Comparison of ENCODE assay signal across 8 cellular contexts in the genomic region with DNA sequence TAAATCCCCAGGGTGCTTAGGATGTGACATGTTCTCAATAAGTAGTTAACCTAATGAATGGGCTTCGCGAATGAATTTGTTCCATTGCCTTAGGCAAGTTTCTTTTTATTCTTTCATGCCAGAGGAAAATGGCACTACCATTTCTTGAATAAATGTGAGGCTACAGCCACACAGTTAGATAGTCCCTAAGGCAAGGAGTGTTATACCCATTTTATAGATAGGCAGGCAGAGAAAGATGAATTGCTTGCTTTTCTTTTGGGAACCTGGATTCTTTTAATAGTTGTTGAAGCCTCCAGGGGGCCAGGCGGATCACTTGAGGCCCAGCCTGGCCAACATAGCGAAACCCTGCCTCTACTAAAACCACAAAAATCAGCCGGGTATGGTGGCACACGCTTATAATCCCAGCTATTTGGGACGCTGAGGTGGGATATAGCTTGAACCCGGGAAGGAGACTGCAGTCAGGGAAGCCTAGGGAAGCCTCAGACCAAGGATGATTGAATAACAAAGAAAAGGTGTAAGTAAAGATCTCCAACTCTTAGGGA. TPM values are rescaled to one million over a fixed set of nuclear protein-coding genes. Genes with fewer than 3 reads are reported as not detected.
A peak's percentile ranks its signal among the peaks of the same experiment; 100 is the strongest.
DNase-seq lines count a peak whose midpoint lies in the region; ATAC-seq and TF ChIP-seq lines count a peak whose summit lies in the region.

No MANE protein-coding gene starts in this region.

- no peak for TF ChIP-seq EP300 in gastroesophageal sphincter (IDR thresholded peaks at IDR 0.05)

- peak overlapping the region; percentile 99 for H3K4me3 Mint-ChIP-seq in GM23338

- peaks cover 21% of the 10 kb centered on the region for H4K20me1 ChIP-seq in GM23338 (replicated peaks; ENCODE audit: insufficient read depth)

- peaks cover 27% of the 10 kb centered on the region for H3K36me3 ChIP-seq in GM23338 (ENCODE audit: insufficient read depth)
- peaks cover 0 to 57% of the 10 kb centered on the region in 2 donors for H3K36me3 ChIP-seq in gastroesophageal sphincter
- peaks cover 61% of the 10 kb centered on the region for H3K36me3 ChIP-seq in skeletal muscle satellite cell (ENCODE audit: insufficient read depth, low read length)

- no peak overlapping the region for H3K27ac ChIP-seq in GM23338 (ENCODE audit: low read depth)
- peak overlapping the region; percentile 94 for H3K27ac ChIP-seq in VCaP
- peak overlapping the region in 1 of 4 donors; percentile 94 for H3K27ac ChIP-seq in gastroesophageal sphincter

- H3K9ac ChIP-seq in skeletal muscle satellite cell (ENCODE audit: low read depth, low read length), result peak overlapping the region; percentile 96

- peaks cover 17% of the 10 kb centered on the region for H3K27me3 Mint-ChIP-seq in GM23338 (ENCODE audit: insufficient read depth, low read depth, poor library complexity)

- no peak overlapping the region for H2AFZ ChIP-seq in GM23338

- H3K9me3 ChIP-seq in gastroesophageal sphincter (no peaks in the 10 kb centered on the region), skeletal muscle satellite cell (replicated peaks; ENCODE audit: low read length) (no peaks in the 10 kb centered on the region)

- no peaks in the 10 kb centered on the region for H3K9me2 ChIP-seq in GM23338 (ENCODE audit: insufficient read depth)

- H3K9me3 Mint-ChIP-seq in GM23338, result no peaks in the 10 kb centered on the region; the same call in 2 of the 3 replicates

- no peak for TF ChIP-seq POLR2A in gastroesophageal sphincter (IDR thresholded peaks at IDR 0.05)

- H3K79me2 ChIP-seq in GM23338 (replicated peaks; ENCODE audit: insufficient read depth), result peaks cover 33% of the 10 kb centered on the region

- TF ChIP-seq CTCF in GM23338 (conservative IDR thresholded peaks at IDR 0.05; ENCODE audit: low read depth in 2 of 2) (no peak), VCaP (conservative IDR thresholded peaks at IDR 0.05) (no peak), gastroesophageal sphincter (IDR thresholded peaks at IDR 0.05) (no peak)

- H3F3A ChIP-seq in GM23338 (replicated peaks; ENCODE audit: low read depth), result peaks cover 18% of the 10 kb centered on the region; the same call in 1 of the 2 replicates

- H3K4me3 ChIP-seq in GM23338, result peak overlapping the region; percentile 67
- H3K4me3 ChIP-seq in gastroesophageal sphincter, result peak overlapping the region; percentile 92 to 93
- peak overlapping the region; percentile 93 for H3K4me3 ChIP-seq in skeletal muscle satellite cell (ENCODE audit: low read length)

- DNase-seq in GM23338 (ENCODE audit: low spot score) (no peak), hepatic stellate cell (ENCODE audit: low spot score) (no peak), T-helper 9 cell (no peak)

- no peaks in the 10 kb centered on the region for H3K27me3 ChIP-seq in GM23338 (ENCODE audit: insufficient read depth)
- no peaks in the 10 kb centered on the region for H3K27me3 ChIP-seq in gastroesophageal sphincter
- no peaks in the 10 kb centered on the region for H3K27me3 ChIP-seq in skeletal muscle satellite cell (ENCODE audit: control insufficient read depth, insufficient read depth, low read length)

- H3K4me2 ChIP-seq in GM23338, result peak overlapping the region; percentile 96
- peak overlapping the region; percentile 96 for H3K4me2 ChIP-seq in skeletal muscle satellite cell (ENCODE audit: low read length)

- H3K27ac Mint-ChIP-seq in GM23338, result peak overlapping the region; percentile 100

- peaks cover 9% of the 10 kb centered on the region; the same call in 1 of the 2 replicates for H3K4me1 ChIP-seq in GM23338 (ENCODE audit: insufficient read depth)
- peaks cover 6 to 43% (median 7%) of the 10 kb centered on the region in 3 donors for H3K4me1 ChIP-seq in gastroesophageal sphincter
- H3K4me1 ChIP-seq in skeletal muscle satellite cell (ENCODE audit: control insufficient read depth, insufficient read depth, low read length), result peaks cover 20% of the 10 kb centered on the region

- H3K4me1 Mint-ChIP-seq in GM23338, result peaks cover 16% of the 10 kb centered on the region

- 43 to 46% methylated on average over 4 to 8 of the region's 8 CpGs for WGBS in gastroesophageal sphincter (ENCODE audit: low coverage in 1 of 2), 2 donors

- H3K36me3 Mint-ChIP-seq in GM23338 (ENCODE audit: low read depth), result peaks cover 68% of the 10 kb centered on the region

- ATAC-seq in GM23338 (no peak), gastroesophageal sphincter (no peak), GM18498 (IDR thresholded peaks at IDR 0.05; ENCODE audit: unreplicated experiment) (no peak), GM21423 (IDR thresholded peaks at IDR 0.05; ENCODE audit: unreplicated experiment) (no peak)

TF ChIP-seq in GM23338, 12 proteins besides CTCF, POLR2A, EP300 and RAD21 (continues in another document):
- TF ChIP-seq, protein P1, sequence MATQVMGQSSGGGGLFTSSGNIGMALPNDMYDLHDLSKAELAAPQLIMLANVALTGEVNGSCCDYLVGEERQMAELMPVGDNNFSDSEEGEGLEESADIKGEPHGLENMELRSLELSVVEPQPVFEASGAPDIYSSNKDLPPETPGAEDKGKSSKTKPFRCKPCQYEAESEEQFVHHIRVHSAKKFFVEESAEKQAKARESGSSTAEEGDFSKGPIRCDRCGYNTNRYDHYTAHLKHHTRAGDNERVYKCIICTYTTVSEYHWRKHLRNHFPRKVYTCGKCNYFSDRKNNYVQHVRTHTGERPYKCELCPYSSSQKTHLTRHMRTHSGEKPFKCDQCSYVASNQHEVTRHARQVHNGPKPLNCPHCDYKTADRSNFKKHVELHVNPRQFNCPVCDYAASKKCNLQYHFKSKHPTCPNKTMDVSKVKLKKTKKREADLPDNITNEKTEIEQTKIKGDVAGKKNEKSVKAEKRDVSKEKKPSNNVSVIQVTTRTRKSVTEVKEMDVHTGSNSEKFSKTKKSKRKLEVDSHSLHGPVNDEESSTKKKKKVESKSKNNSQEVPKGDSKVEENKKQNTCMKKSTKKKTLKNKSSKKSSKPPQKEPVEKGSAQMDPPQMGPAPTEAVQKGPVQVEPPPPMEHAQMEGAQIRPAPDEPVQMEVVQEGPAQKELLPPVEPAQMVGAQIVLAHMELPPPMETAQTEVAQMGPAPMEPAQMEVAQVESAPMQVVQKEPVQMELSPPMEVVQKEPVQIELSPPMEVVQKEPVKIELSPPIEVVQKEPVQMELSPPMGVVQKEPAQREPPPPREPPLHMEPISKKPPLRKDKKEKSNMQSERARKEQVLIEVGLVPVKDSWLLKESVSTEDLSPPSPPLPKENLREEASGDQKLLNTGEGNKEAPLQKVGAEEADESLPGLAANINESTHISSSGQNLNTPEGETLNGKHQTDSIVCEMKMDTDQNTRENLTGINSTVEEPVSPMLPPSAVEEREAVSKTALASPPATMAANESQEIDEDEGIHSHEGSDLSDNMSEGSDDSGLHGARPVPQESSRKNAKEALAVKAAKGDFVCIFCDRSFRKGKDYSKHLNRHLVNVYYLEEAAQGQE (IDR thresholded peaks at IDR 0.05; ENCODE audit: unreplicated experiment), result no peak
- TF ChIP-seq JUNB (IDR thresholded peaks at IDR 0.05; ENCODE audit: unreplicated experiment), result no peak
- TF ChIP-seq ZNF331 (CRISPR knock-in tag; IDR thresholded peaks at IDR 0.05; ENCODE audit: low read depth), result no peak
- TF ChIP-seq EZH2 (IDR thresholded peaks at IDR 0.05; ENCODE audit: low read depth, unreplicated experiment), result no peak
- TF ChIP-seq POLR2AphosphoS5 (IDR thresholded peaks at IDR 0.05; ENCODE audit: low read depth), result no peak

RNA-seq across cellular contexts. Expression of a gene that starts 0.9 kb away (rescaled TPM):
- 43.4 and 44.3 TPM in 2 replicates for total RNA-seq in GM23338 (2014; rRNA removed; shearing (Covaris generic))
- 181 and 193 TPM in 2 replicates for polyA plus RNA-seq in GM23338 (2016; fragmentation: Nextera tagmentation; extraction: Ambion mirVana)
- 10 to 100 TPM in 3 of 4 donors, 1 to 10 TPM in 1; 9.1 to 22.3 (median 14.3) TPM for total RNA-seq in gastroesophageal sphincter
- total RNA-seq in skeletal muscle satellite cell (2012; rRNA removed), result 26.1 and 40.6 TPM in 2 replicates

RNA-seq across cellular contexts. Expression of a gene that starts 1.1 kb away (rescaled TPM):
- 50.1 and 67.7 TPM in 2 replicates for total RNA-seq in GM23338 (2014; rRNA removed; shearing (Covaris generic))
- 194 and 206 TPM in 2 replicates for polyA plus RNA-seq in GM23338 (2016; fragmentation: Nextera tagmentation; extraction: Ambion mirVana)
- 100 to 1,000 TPM in 3 of 4 donors, 10 to 100 TPM in 1; 87.1 to 190 (median 157) TPM for total RNA-seq in gastroesophageal sphincter
- total RNA-seq in skeletal muscle satellite cell (2012; rRNA removed), result 28.9 and 39.5 TPM in 2 replicates

RNA-seq across cellular contexts. Expression of a gene that starts 22.2 kb away (rescaled TPM):
- 6.7 and 7.9 TPM in 2 replicates for total RNA-seq in GM23338 (2014; rRNA removed; shearing (Covaris generic))
- polyA plus RNA-seq in GM23338 (2016; fragmentation: Nextera tagmentation; extraction: Ambion mirVana), result 2.0 and 2.5 TPM in 2 replicates
- total RNA-seq in gastroesophageal sphincter, result 10 to 100 TPM in 3 of 4 donors, 1 to 10 TPM in 1; 4.4 to 23.3 (median 10.8) TPM
- total RNA-seq in skeletal muscle satellite cell (2012; rRNA removed), result 8.9 and 11.8 TPM in 2 replicates

RNA-seq across cellular contexts. Expression of a gene that starts 25.9 kb away (rescaled TPM):
- 87.2 and 87.4 TPM in 2 replicates for total RNA-seq in GM23338 (2014; rRNA removed; shearing (Covaris generic))
- 52.3 and 53.7 TPM in 2 replicates for polyA plus RNA-seq in GM23338 (2016; fragmentation: Nextera tagmentation; extraction: Ambion mirVana)
- total RNA-seq in gastroesophageal sphincter, result 100 to 1,000 TPM; 130 to 157 (median 140) TPM
- 56.8 and 72.1 TPM in 2 replicates for total RNA-seq in skeletal muscle satellite cell (2012; rRNA removed)

RNA-seq across cellular contexts. Expression of a gene that starts 28.9 kb away (rescaled TPM):
- 34.0 and 41.4 TPM in 2 replicates for total RNA-seq in GM23338 (2014; rRNA removed; shearing (Covaris generic))
- 26.8 and 30.1 TPM in 2 replicates for polyA plus RNA-seq in GM23338 (2016; fragmentation: Nextera tagmentation; extraction: Ambion mirVana)
- total RNA-seq in gastroesophageal sphincter, result 100 to 1,000 TPM; 222 to 285 (median 240) TPM
- 85.7 and 112 TPM in 2 replicates for total RNA-seq in skeletal muscle satellite cell (2012; rRNA removed)
